20 cellular contexts compared by ENCODE assay signal in genomic region chr1:182056596-182057366, GRCh38. TPM values are rescaled to one million over a fixed set of nuclear protein-coding genes. Genes with fewer than 3 reads are reported as not detected.
A peak's percentile ranks its signal among the peaks of the same experiment; 100 is the strongest.
DNase-seq lines count a peak whose midpoint lies in the region; ATAC-seq, FAIRE-seq and TF ChIP-seq lines count a peak whose summit lies in the region.
"Had no signal": no experiment of that assay in that cellular context is flagged by ENCODE, and none has a peak within 500 bp of the region (broad histone marks: within the 10 kb centered on the region; RNA-seq: fewer than 3 reads in every experiment).

No MANE protein-coding gene starts in this region.

- no peak for TF ChIP-seq EP300 in K562 (IDR thresholded peaks at IDR 0.05; ENCODE audit: low read length)

- H2AFZ ChIP-seq in K562 (ENCODE audit: low read depth, low read length) = no peak overlapping the region

- DNase-seq in stimulated activated naive CD8-positive, alpha-beta T cell treated with anti-CD3 and anti-CD28 coated beads, Interleukin-15, Interleukin-2, amounts not matched to agents 100 U/mL and 50 U/mL, for 24 hours = no peak
- no peak for DNase-seq in stimulated activated naive CD8-positive, alpha-beta T cell treated with anti-CD3 and anti-CD28 coated beads, Interleukin-15, amount 100 ng/mL, for 72 hours
- DNase-seq in K562 (ENCODE audit: extremely low read depth in 1 of 4, low spot score in 3 of 4) = no peak
- DNase-seq in left colon = peak in 1 of 2 donors; percentile 10
- no peak for DNase-seq in kidney glomerular epithelial cell (lab: John Stamatoyannopoulos, UW)
- no peak for DNase-seq in GM19238 (ENCODE audit: insufficient read length, low spot score)
- DNase-seq: activated CD4-positive, alpha-beta T cell treated with anti-CD3 and anti-CD28 coated beads, Interleukin-2, amount 50 U/mL, for 48 hours; activated T-cell treated with anti-CD3 and anti-CD28 coated beads, Interleukin-2, amount 50 U/mL, for 4 hours; DMS79 treated with DMSO at 0.1 percent for 48 hours; hippocampal formation; Kasumi-1; NCI-H1092 treated with DMSO at 0.1 percent for 48 hours; NCI-H2081 treated with DMSO at 0.1 percent for 48 hours; NCI-H524; tibial artery had no signal

- in situ Hi-C loops in K562 (cut with MboI) = no loop called here

- no peak overlapping the region for H3K27ac Mint-ChIP-seq in stimulated activated naive CD8-positive, alpha-beta T cell treated with anti-CD3 and anti-CD28 coated beads, Interleukin-15, amount 100 ng/mL, for 72 hours
- H3K27ac Mint-ChIP-seq: dendritic cell treated with granulocyte-macrophage colony-stimulating factor and Interleukin-4, amounts not matched to agents 40 ng/mL and 50 ng/mL, for 4 days had no signal

- TF ChIP-seq CTCF in K562 (IDR thresholded peaks at IDR 0.05 in 2 of 3, conservative IDR thresholded peaks at IDR 0.05 in 1 of 3; ENCODE audit: insufficient read depth in 2 of 3, low read depth in 1 of 3, low read length in 3 of 3) = 0 out of 6 replicates have a peak, but pooled peaks of 1 of the 3 experiments have one; percentile 7

- TF ChIP-seq RAD21 in K562 (CRISPR knock-in tag; conservative IDR thresholded peaks at IDR 0.05 in 1 of 2, IDR thresholded peaks at IDR 0.05 in 1 of 2) = no peak

- peaks cover 32 to 46% of the 10 kb centered on the region in 2 experiments for H3K27me3 ChIP-seq in K562 (ENCODE audit: control insufficient read depth in 2 of 2, insufficient read depth in 2 of 2, low read length in 2 of 2)

- 24% methylated on average over 67 of the region's 80 CpGs for WGBS in K562 (ENCODE audit: insufficient coverage, low coverage, missing lambda C conversion rate)

- no peaks in the 10 kb centered on the region for H4K20me1 ChIP-seq in K562 (replicated peaks; ENCODE audit: control insufficient read depth, insufficient read depth, low read length)

- peaks cover 64% of the 10 kb centered on the region for H3K27me3 Mint-ChIP-seq in stimulated activated naive CD8-positive, alpha-beta T cell treated with anti-CD3 and anti-CD28 coated beads, Interleukin-15, amount 100 ng/mL, for 72 hours

- no peak overlapping the region for H3K4me2 ChIP-seq in K562 (ENCODE audit: insufficient read depth, low read length)

- no TSS peak for BruUV-seq in K562 (replicated peaks; lab: Mats Ljungman, UMichigan)

- H3K4me3 Mint-ChIP-seq in stimulated activated naive CD8-positive, alpha-beta T cell treated with anti-CD3 and anti-CD28 coated beads, Interleukin-15, amount 100 ng/mL, for 72 hours = peak overlapping the region in 1 of 2 donors; percentile 33
- H3K4me3 Mint-ChIP-seq: activated T-cell treated with anti-CD3 and anti-CD28 coated beads, Interleukin-2, amount 50 U/mL, for 4 hours; dendritic cell treated with granulocyte-macrophage colony-stimulating factor and Interleukin-4, amounts not matched to agents 40 ng/mL and 50 ng/mL, for 4 days had no signal

- intact Hi-C loops in K562 (cut with micrococcal nuclease) = no loop called here
- intact Hi-C loops in left colon (cut with DNase I, micrococcal nuclease) = no loop called here

- no peaks in the 10 kb centered on the region for H3K9me3 Mint-ChIP-seq in stimulated activated naive CD8-positive, alpha-beta T cell treated with anti-CD3 and anti-CD28 coated beads, Interleukin-15, amount 100 ng/mL, for 72 hours
- H3K9me3 Mint-ChIP-seq: activated T-cell treated with anti-CD3 and anti-CD28 coated beads, Interleukin-2, amount 50 U/mL, for 4 hours had no signal

- no peaks in the 10 kb centered on the region for H3K36me3 ChIP-seq in K562 (ENCODE audit: control insufficient read depth, insufficient read depth, low read length)
- H3K36me3 ChIP-seq: tibial artery had no signal

- no peak overlapping the region for H3K4me3 ChIP-seq in K562
- H3K4me3 ChIP-seq: tibial artery had no signal

- no peak for FAIRE-seq in K562 (lab: Jason Lieb, UNC)

- ATAC-seq in stimulated activated naive CD8-positive, alpha-beta T cell treated with anti-CD3 and anti-CD28 coated beads, Interleukin-15, Interleukin-2, amounts not matched to agents 100 U/mL and 50 U/mL, for 24 hours = peak; percentile 33
- no peak for ATAC-seq in stimulated activated naive CD8-positive, alpha-beta T cell treated with anti-CD3 and anti-CD28 coated beads, Interleukin-15, amount 100 ng/mL, for 72 hours
- ATAC-seq in K562 (peak; percentile 72), left colon (peak; percentile 65), HG02840 (IDR thresholded peaks at IDR 0.05; ENCODE audit: low FRiP score, unreplicated experiment) (no peak)

- CTCF ChIA-PET in K562 (lab: Yijun Ruan, JAX; ENCODE audit: low intra/inter-chr PET ratio) = no interaction called here

- H3K9me1 ChIP-seq in K562 (ENCODE audit: control insufficient read depth, insufficient read depth, low read length) = no peaks in the 10 kb centered on the region

- H3K79me2 ChIP-seq in K562 (ENCODE audit: control insufficient read depth, insufficient read depth, low read length) = no peaks in the 10 kb centered on the region

- TF ChIP-seq POLR2A in K562 (conservative IDR thresholded peaks at IDR 0.05) = no peak

- POLR2A ChIA-PET in K562 (lab: Yijun Ruan, JAX) = no interaction called here

- H3K9me3 ChIP-seq in K562 (replicated peaks; ENCODE audit: control insufficient read depth, insufficient read depth, low read depth, low read length) = no peaks in the 10 kb centered on the region
- H3K9me3 ChIP-seq: tibial artery had no signal

- H3K4me1 Mint-ChIP-seq in stimulated activated naive CD8-positive, alpha-beta T cell treated with anti-CD3 and anti-CD28 coated beads, Interleukin-15, amount 100 ng/mL, for 72 hours = peaks cover 18% of the 10 kb centered on the region

- H3K27ac ChIP-seq in K562 (ENCODE audit: extremely low read depth, low read depth, low read length) = no peak overlapping the region
- H3K27ac ChIP-seq: tibial artery had no signal

- no peak overlapping the region; a peak in 1 of 4 replicates for H3K9ac ChIP-seq in K562 (ENCODE audit: insufficient read depth in 1 of 2, low read depth in 2 of 2, low read length in 2 of 2)

- peaks cover 0 to 12% of the 10 kb centered on the region in 2 experiments; a peak in 1 of 5 replicates for H3K4me1 ChIP-seq in K562 (replicated peaks in 1 of 2; ENCODE audit: control insufficient read depth in 2 of 2, insufficient read depth in 2 of 2, low read length in 2 of 2)
- H3K4me1 ChIP-seq: tibial artery had no signal

TF ChIP-seq in K562, 482 proteins besides CTCF, POLR2A, EP300 and RAD21:
- TF ChIP-seq HNRNPLL (IDR thresholded peaks at IDR 0.05; ENCODE audit: low read depth, low read length, poor library complexity, severe bottlenecking) (peak; percentile 81), ZNF436 (CRISPR knock-in tag; IDR thresholded peaks at IDR 0.05) (no peak), CTCFL (IDR thresholded peaks at IDR 0.05; ENCODE audit: borderline replicate concordance, insufficient read depth, low read depth, low read length, poor library complexity, severe bottlenecking) (peak; percentile 58), HDAC3 (IDR thresholded peaks at IDR 0.05; ENCODE audit: borderline replicate concordance, partially characterized antibody) (no peak), NRF1 (conservative IDR thresholded peaks at IDR 0.05 in 1 of 2, IDR thresholded peaks at IDR 0.05 in 1 of 2) (peak; percentile 20 to 31; a peak in 2 of 4 replicates), POLR3A (IDR thresholded peaks at IDR 0.05; ENCODE audit: borderline replicate concordance, extremely low read depth, insufficient read depth, insufficient read length) (no peak), NCOA6 (IDR thresholded peaks at IDR 0.05) (no peak)

RNA-seq across cellular contexts. Expression of gene ZNF648, which starts 4.7 kb away (rescaled TPM):
- not detected in 2 replicates for total RNA-seq in K562 (2011; cell fraction: chromatin; rRNA removed; ENCODE audit: low replicate concordance)
- total RNA-seq in K562 (2011; cell fraction: nucleolus; rRNA removed) = not detected in 2 replicates
- 0.07 TPM in 1 of 2 replicates, not detected in the other for total RNA-seq in K562 (2011; cell fraction: nucleoplasm; rRNA removed)
- 0.18 and 0.20 TPM in 2 replicates for total RNA-seq in K562 (2014; rRNA removed)
- 0.06 and 0.15 TPM in 2 replicates for total RNA-seq in K562 (2014; rRNA removed; fragmentation: Illumina TruSeq; extraction: Trizol)
- 0.11 and 0.34 TPM in 2 replicates for total RNA-seq in K562 (2015; rRNA removed; fragmentation: Illumina TruSeq; extraction: Trizol)
- total RNA-seq in K562 (2021) = 0.22 and 0.27 TPM in 2 replicates
- polyA plus RNA-seq in K562 (2011; rRNA removed) = not detected in 2 replicates
- polyA plus RNA-seq in K562 (2011; cell fraction: cytosol; rRNA removed) = not detected in 2 replicates
- polyA plus RNA-seq in K562 (2011; cell fraction: nucleus; rRNA removed) = not detected in 2 replicates
- polyA plus RNA-seq in K562 (2012) = 0.10 and 0.14 TPM in 2 replicates
- polyA plus RNA-seq in K562 (2014; fragmentation: Illumina TruSeq; extraction: Trizol) = 0.18 and 0.21 TPM in 2 replicates
- under 1 TPM in 1 of 2 experiments, not detected in 1; 0.06 TPM for polyA plus RNA-seq in K562 (2014; fragmentation: Nextera tagmentation; extraction: Ambion mirVana)
- 0.11 and 0.25 TPM in 2 replicates for polyA plus RNA-seq in K562 (2014; rRNA removed)
- polyA minus RNA-seq in K562 (2011; rRNA and poly(A)+ RNA removed) = not detected in 2 replicates
- polyA minus RNA-seq in K562 (2011; cell fraction: cytosol; rRNA and poly(A)+ RNA removed) = not detected in 2 replicates
- polyA minus RNA-seq in K562 (2011; cell fraction: nucleus; rRNA and poly(A)+ RNA removed) = not detected in 2 replicates
- total RNA-seq in left colon = not detected
- total RNA-seq: activated T-cell treated with anti-CD3 and anti-CD28 coated beads, Interleukin-2, amount 50 U/mL, for 4 hours; fibroblast of villous mesenchyme; mononuclear cell; renal cortical epithelial cell had no signal

Comparison
In these comparisons a context has a peak if more than half of its experiments do, and no peak if none do; other contexts are left out.
1. ATAC-seq: peak in stimulated activated naive CD8-positive, alpha-beta T cell treated with anti-CD3 and anti-CD28 coated beads, Interleukin-15, Interleukin-2, amounts not matched to agents 100 U/mL and 50 U/mL, for 24 hours (single experiment), K562 (single experiment) and left colon (single experiment); none in stimulated activated naive CD8-positive, alpha-beta T cell treated with anti-CD3 and anti-CD28 coated beads, Interleukin-15, amount 100 ng/mL, for 72 hours (single experiment) and HG02840 (single experiment).